Comparison of ENCODE assay signal across 8 cellular contexts in genomic region chr15:64152507-64153387, GRCh38. TPM values are rescaled to one million over a fixed set of nuclear protein-coding genes. Genes with fewer than 3 reads are reported as not detected.
DNase-seq lines count a peak whose midpoint lies in the region; ATAC-seq, FAIRE-seq and TF ChIP-seq lines count a peak whose summit lies in the region.

No MANE protein-coding gene starts in this region.

- H3K27me3 Mint-ChIP-seq in CD4-positive, alpha-beta T cell = peaks cover 30% of the 10 kb centered on the region
- H3K27me3 Mint-ChIP-seq in activated naive CD4-positive, alpha-beta T cell treated with anti-CD3 and anti-CD28 coated beads, Interleukin-2, amount 50 U/mL, for 24 hours = peaks cover 4% of the 10 kb centered on the region

- intact Hi-C loops in CD4-positive, alpha-beta T cell (cut with DNase I, micrococcal nuclease) = loop anchor here in 1 of 2 experiments (5.0 kb wide), 1 partner anchor 55 kb away; the partner anchor contains the start of gene SNX1
- intact Hi-C loops in right lobe of liver (cut with DNase I) = loop anchor here (10.0 kb wide), 1 partner anchor 58 kb away; the partner anchor contains the start of genes CIAO2A (in 2 of the 2) and SNX1 (in 2 of the 2)

- H3K27me3 ChIP-seq in CD4-positive, alpha-beta T cell (ENCODE audit: control insufficient read depth, insufficient read depth, low read length) = peaks cover 18% of the 10 kb centered on the region
- no peaks in the 10 kb centered on the region for H3K27me3 ChIP-seq in right lobe of liver

- POLR2A ChIA-PET in CD4-positive, alpha-beta T cell (lab: Charles Lee) = interaction anchor here (0.6 to 2.9 kb wide), 8 partner anchors 8 to 235 kb away, joined by 3 to 48 read pairs (median 4); partner anchors contain the start of genes CIAO2A, PPIB, SNX1 and TRIP4

- H3K27ac Mint-ChIP-seq in CD4-positive, alpha-beta T cell = no peak overlapping the region
- no peak overlapping the region for H3K27ac Mint-ChIP-seq in activated naive CD4-positive, alpha-beta T cell treated with anti-CD3 and anti-CD28 coated beads, Interleukin-2, amount 50 U/mL, for 24 hours

- H3K9me3 ChIP-seq in CD4-positive, alpha-beta T cell (ENCODE audit: control insufficient read depth, low read length) = no peaks in the 10 kb centered on the region
- no peaks in the 10 kb centered on the region for H3K9me3 ChIP-seq in right lobe of liver

- peak overlapping the region; percentile 56 to 61 (median 58) for H3K4me3 ChIP-seq in right lobe of liver

- WGBS in right lobe of liver (ENCODE audit: insufficient coverage, low coverage, low lambda C conversion rate, missing lambda C conversion rate) = 13% methylated on average over 5 of the region's 27 CpGs

- no peaks in the 10 kb centered on the region for H3K9me3 Mint-ChIP-seq in CD4-positive, alpha-beta T cell
- H3K9me3 Mint-ChIP-seq in activated naive CD4-positive, alpha-beta T cell treated with anti-CD3 and anti-CD28 coated beads, Interleukin-2, amount 50 U/mL, for 24 hours = no peaks in the 10 kb centered on the region

- H3K4me1 ChIP-seq in right lobe of liver = peaks cover 0 to 22% (median 4%) of the 10 kb centered on the region in 4 donors

- H3K36me3 Mint-ChIP-seq in CD4-positive, alpha-beta T cell (ENCODE audit: low read depth) = peaks cover 41% of the 10 kb centered on the region
- H3K36me3 Mint-ChIP-seq in activated naive CD4-positive, alpha-beta T cell treated with anti-CD3 and anti-CD28 coated beads, Interleukin-2, amount 50 U/mL, for 24 hours = peaks cover 6% of the 10 kb centered on the region

- FAIRE-seq in D721Med (lab: Jason Lieb, UNC) = no peak

- H3K4me1 Mint-ChIP-seq in CD4-positive, alpha-beta T cell (ENCODE audit: low read depth) = peaks cover 33% of the 10 kb centered on the region
- peaks cover 23% of the 10 kb centered on the region for H3K4me1 Mint-ChIP-seq in activated naive CD4-positive, alpha-beta T cell treated with anti-CD3 and anti-CD28 coated beads, Interleukin-2, amount 50 U/mL, for 24 hours

- no peak for TF ChIP-seq CTCF in CD4-positive, alpha-beta T cell (IDR thresholded peaks at IDR 0.05)
- no peak for TF ChIP-seq CTCF in right lobe of liver (IDR thresholded peaks at IDR 0.05)
- no peak for TF ChIP-seq CTCF in D721Med (IDR thresholded peaks at IDR 0.05; ENCODE audit: insufficient read depth, missing control alignments)

- no peak for ATAC-seq in CD4-positive, alpha-beta T cell (ENCODE audit: poor library complexity)
- peak; percentile 10 for ATAC-seq in GM18861 (IDR thresholded peaks at IDR 0.05; ENCODE audit: unreplicated experiment)
- ATAC-seq in HG03460 (IDR thresholded peaks at IDR 0.05; ENCODE audit: unreplicated experiment) = peak; percentile 23
- ATAC-seq in right lobe of liver = no peak
- ATAC-seq in HG03457 (IDR thresholded peaks at IDR 0.05; ENCODE audit: unreplicated experiment) = no peak

- CTCF ChIA-PET in CD4-positive, alpha-beta T cell (lab: Charles Lee) = interaction anchor here (0.5 to 2.7 kb wide), 20 partner anchors 8 to 1109 kb away, joined by 3 to 26 read pairs (median 4); partner anchors contain the start of genes CIAO2A and PPIB

- no peak overlapping the region for H3K27ac ChIP-seq in CD4-positive, alpha-beta T cell (ENCODE audit: low read depth, low read length)
- no peak overlapping the region for H3K27ac ChIP-seq in right lobe of liver

- TF ChIP-seq POLR2A in right lobe of liver (IDR thresholded peaks at IDR 0.05) = no peak

- no peak for DNase-seq in CD4-positive, alpha-beta T cell
- DNase-seq in right lobe of liver (peak; percentile 46 to 55 (median 53)), KG1 (lab: John Stamatoyannopoulos, UW) (no peak), D721Med (ENCODE audit: insufficient read length, low spot score) (no peak)

- H3K36me3 ChIP-seq in right lobe of liver = peaks cover 0 to 36% (median 19%) of the 10 kb centered on the region in 4 donors

- peak overlapping the region; percentile 63 for H3K4me3 Mint-ChIP-seq in CD4-positive, alpha-beta T cell
- peak overlapping the region; percentile 42 for H3K4me3 Mint-ChIP-seq in activated naive CD4-positive, alpha-beta T cell treated with anti-CD3 and anti-CD28 coated beads, Interleukin-2, amount 50 U/mL, for 24 hours

RNA-seq across cellular contexts. Expression of gene SNX22, which starts 1.2 kb away (rescaled TPM):
- under 1 TPM; 0.14 to 0.19 TPM for total RNA-seq in CD4-positive, alpha-beta T cell
- total RNA-seq in right lobe of liver = 1 to 10 TPM in 5 of 6 experiments, under 1 TPM in 1; 0.43 to 4.2 (median 1.6) TPM

RNA-seq across cellular contexts. Expression of gene PPIB, which starts 10.1 kb away (rescaled TPM):
- 100 to 1,000 TPM; 167 to 169 TPM for total RNA-seq in CD4-positive, alpha-beta T cell
- 100 to 1,000 TPM; 276 to 535 (median 474) TPM for total RNA-seq in right lobe of liver

RNA-seq across cellular contexts. Expression of gene SNX1, which starts 57.0 kb away (rescaled TPM):
- total RNA-seq in CD4-positive, alpha-beta T cell = 10 to 100 TPM; 57.0 to 61.1 TPM
- total RNA-seq in right lobe of liver = 10 to 100 TPM; 40.7 to 71.1 (median 59.8) TPM

RNA-seq across cellular contexts. Expression of gene CIAO2A, which starts 59.1 kb away (rescaled TPM):
- total RNA-seq in CD4-positive, alpha-beta T cell = 10 to 100 TPM; 10.9 to 12.2 TPM
- total RNA-seq in right lobe of liver = 100 to 1,000 TPM in 4 of 6 experiments, 10 to 100 TPM in 2; 84.2 to 186 (median 126) TPM

Comparison
In these comparisons a context has a peak if more than half of its experiments do, and no peak if none do; other contexts are left out.
1. ATAC-seq: peak in GM18861 (single experiment) and HG03460 (single experiment); none in CD4-positive, alpha-beta T cell (single experiment), right lobe of liver (0 of 4) and HG03457 (single experiment).
2. DNase-seq: peak in right lobe of liver (3 of 3); none in CD4-positive, alpha-beta T cell (0 of 10), KG1 (single experiment) and D721Med (single experiment).